In the genomic region with DNA sequence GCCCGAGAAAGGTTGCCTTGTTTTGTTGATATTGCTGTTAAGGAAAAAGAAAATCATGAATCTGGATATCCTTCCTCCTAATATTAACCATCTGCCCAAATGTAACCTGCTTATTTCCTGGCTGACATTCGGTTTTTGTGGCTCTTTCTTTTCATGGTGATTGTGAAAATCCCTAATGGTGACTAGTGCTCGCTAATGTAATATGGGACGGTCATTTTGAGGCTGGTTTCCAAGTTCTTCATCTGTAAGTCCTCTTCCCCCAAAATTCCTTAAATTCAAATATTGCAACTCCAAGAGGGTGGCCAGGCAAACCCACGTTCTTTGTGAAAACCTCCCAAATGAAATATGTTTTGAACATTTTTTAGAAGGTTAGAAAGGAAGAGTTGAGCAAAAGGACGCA, we compare ENCODE assay signal across 21 cellular contexts.
DNase-seq lines count a peak whose midpoint lies in the region; ATAC-seq, FAIRE-seq and TF ChIP-seq lines count a peak whose summit lies in the region.
"Had no signal": no experiment of that assay in that cellular context is flagged by ENCODE, and none has a peak within 500 bp of the region (broad histone marks: within the 10 kb centered on the region; RNA-seq: fewer than 3 reads in every experiment).

No MANE protein-coding gene starts in this region.

- CTCF ChIA-PET in SK-N-SH (lab: Yijun Ruan, JAX), result interaction anchor here (1.4 to 5.1 kb wide), 3 partner anchors 131 to 622 kb away, joined by 5 to 40 read pairs (median 6); no protein-coding TSS in a partner anchor
- CTCF ChIA-PET in activated CD4-positive, alpha-beta T cell treated with anti-CD3 and anti-CD28 coated beads for 36 hours (lab: Charles Lee), result no interaction called here

- DNase-seq in SK-N-SH, result no peak
- no peak for DNase-seq in astrocyte (ENCODE audit: low read depth)
- no peak for DNase-seq in activated T-cell treated with anti-CD3 and anti-CD28 coated beads, Interleukin-2, amount 50 U/mL, for 1 hour
- DNase-seq in activated CD4-positive, alpha-beta T cell treated with anti-CD3 and anti-CD28 coated beads for 36 hours, result no peak
- no peak for DNase-seq in left ventricle myocardium superior
- DNase-seq: Calu3; CD8-positive, alpha-beta T cell; DMS 273 treated with DMSO at 0.1 percent for 48 hours; DMS53; DND-41; GOT3; H7 had no signal

- no peak for TF ChIP-seq EP300 in SK-N-SH (IDR thresholded peaks at IDR 0.05; ENCODE audit: borderline replicate concordance in 1 of 2, low read depth in 1 of 2, low read length in 1 of 2)

- POLR2A ChIA-PET in SK-N-SH (lab: Yijun Ruan, JAX), result no interaction called here
- POLR2A ChIA-PET in activated CD4-positive, alpha-beta T cell treated with anti-CD3 and anti-CD28 coated beads for 36 hours (lab: Charles Lee), result no interaction called here

- ATAC-seq in SK-N-SH treated with all-trans-retinoic acid at 6 μM for 48 hours (no peak), left ventricle myocardium superior (no peak)
- no peak for ATAC-seq in activated CD4-positive, alpha-beta T cell treated with anti-CD3 and anti-CD28 coated beads for 36 hours
- ATAC-seq: A549; CD8-positive, alpha-beta T cell; HCT116; HepG2 had no signal

- WGBS in SK-N-SH (ENCODE audit: low lambda C conversion rate), result 90% methylated on average over 6 of the region's 6 CpGs

- H3K27me3 Mint-ChIP-seq in astrocyte (ENCODE audit: low read depth, unreplicated experiment), result no peaks in the 10 kb centered on the region
- peaks cover 8% of the 10 kb centered on the region for H3K27me3 Mint-ChIP-seq in nephron (ENCODE audit: low read depth)
- H3K27me3 Mint-ChIP-seq in activated CD4-positive, alpha-beta T cell treated with anti-CD3 and anti-CD28 coated beads for 36 hours, result peaks cover 22% of the 10 kb centered on the region

- H3K4me2 ChIP-seq in SK-N-SH (no peak overlapping the region), astrocyte (ENCODE audit: low read length) (no peak overlapping the region)
- H3K4me2 ChIP-seq: A549; BLaER1 treated with 17β-estradiol and CSF1 and Interleukin-3, amounts not matched to agents 10 nM and 100 nM had no signal

- H3K27ac Mint-ChIP-seq in astrocyte (ENCODE audit: unreplicated experiment) (peak overlapping the region; percentile 74), nephron (peak overlapping the region in 2 of 3 experiments; percentile 83 to 88)
- H3K27ac Mint-ChIP-seq in activated CD4-positive, alpha-beta T cell treated with anti-CD3 and anti-CD28 coated beads for 36 hours, result no peak overlapping the region
- H3K27ac Mint-ChIP-seq: CD8-positive, alpha-beta T cell had no signal

- H2AFZ ChIP-seq in SK-N-SH (ENCODE audit: low read depth), result peak overlapping the region; percentile 43; the same call in 1 of the 2 replicates
- no peak overlapping the region for H2AFZ ChIP-seq in astrocyte (ENCODE audit: low read depth, low read length)

- H4K20me1 ChIP-seq in SK-N-SH (ENCODE audit: insufficient read depth) (no peaks in the 10 kb centered on the region), astrocyte (ENCODE audit: insufficient read depth, low read length) (no peaks in the 10 kb centered on the region)
- H4K20me1 ChIP-seq: BLaER1 treated with 17β-estradiol and CSF1 and Interleukin-3, amounts not matched to agents 10 nM and 100 nM had no signal

- H3K9ac ChIP-seq in SK-N-SH (no peak overlapping the region), astrocyte (ENCODE audit: low read length) (no peak overlapping the region)
- H3K9ac ChIP-seq: BLaER1 treated with 17β-estradiol and CSF1 and Interleukin-3, amounts not matched to agents 10 nM and 100 nM had no signal

- no peak overlapping the region for H3K4me3 Mint-ChIP-seq in astrocyte (ENCODE audit: unreplicated experiment)
- no peak overlapping the region for H3K4me3 Mint-ChIP-seq in nephron
- H3K4me3 Mint-ChIP-seq in activated CD4-positive, alpha-beta T cell treated with anti-CD3 and anti-CD28 coated beads for 36 hours, result no peak overlapping the region
- H3K4me3 Mint-ChIP-seq: CD8-positive, alpha-beta T cell had no signal

- H3K36me3 ChIP-seq in SK-N-SH (replicated peaks in 1 of 2; ENCODE audit: control insufficient read depth in 1 of 2, insufficient read depth in 2 of 2, low read length in 1 of 2) (no peaks in the 10 kb centered on the region), astrocyte (ENCODE audit: insufficient read depth, low read length) (no peaks in the 10 kb centered on the region)
- H3K36me3 ChIP-seq: BLaER1 treated with 17β-estradiol and CSF1 and Interleukin-3, amounts not matched to agents 10 nM and 100 nM had no signal

- H3K9me3 ChIP-seq in SK-N-SH (no peaks in the 10 kb centered on the region), astrocyte (ENCODE audit: insufficient read depth, low read depth, low read length) (no peaks in the 10 kb centered on the region)
- H3K9me3 ChIP-seq: A549; BLaER1 treated with 17β-estradiol and CSF1 and Interleukin-3, amounts not matched to agents 10 nM and 100 nM had no signal

- no peak for TF ChIP-seq RAD21 in SK-N-SH (IDR thresholded peaks at IDR 0.05; ENCODE audit: low read length)

- no peak overlapping the region for H3K27ac ChIP-seq in SK-N-SH (ENCODE audit: low read depth in 2 of 2, low read length in 1 of 2)
- H3K27ac ChIP-seq in astrocyte (ENCODE audit: low read depth, low read length), result no peak overlapping the region
- H3K27ac ChIP-seq: 22Rv1; A549; BLaER1 treated with 17β-estradiol and CSF1 and Interleukin-3, amounts not matched to agents 10 nM and 100 nM had no signal

- H3K4me1 ChIP-seq in SK-N-SH (ENCODE audit: control insufficient read depth in 1 of 2, insufficient read depth in 2 of 2, low read depth in 1 of 2, low read length in 1 of 2) (peaks cover 3 to 19% of the 10 kb centered on the region in 2 experiments), astrocyte (ENCODE audit: insufficient read depth, low read length) (peaks cover 24% of the 10 kb centered on the region)
- H3K4me1 ChIP-seq: A549 had no signal

- peaks cover 41% of the 10 kb centered on the region for H3K4me1 Mint-ChIP-seq in astrocyte (ENCODE audit: low read depth, unreplicated experiment)
- peaks cover 47% of the 10 kb centered on the region for H3K4me1 Mint-ChIP-seq in nephron
- no peaks in the 10 kb centered on the region for H3K4me1 Mint-ChIP-seq in activated CD4-positive, alpha-beta T cell treated with anti-CD3 and anti-CD28 coated beads for 36 hours

- no peaks in the 10 kb centered on the region for H3K9me2 ChIP-seq in SK-N-SH

- H3K4me3 ChIP-seq in SK-N-SH (ENCODE audit: low read depth in 2 of 2, low read length in 1 of 2), result no peak overlapping the region
- H3K4me3 ChIP-seq in astrocyte (ENCODE audit: insufficient read depth, low read depth, low read length), result no peak overlapping the region
- H3K4me3 ChIP-seq: A549; BLaER1 treated with 17β-estradiol and CSF1 and Interleukin-3, amounts not matched to agents 10 nM and 100 nM had no signal

- intact Hi-C loops in activated CD4-positive, alpha-beta T cell treated with anti-CD3 and anti-CD28 coated beads for 36 hours (cut with DNase I, micrococcal nuclease), result no loop called here
- intact Hi-C loops in left ventricle myocardium superior (cut with micrococcal nuclease), result no loop called here

- H3K79me2 ChIP-seq in SK-N-SH (ENCODE audit: insufficient read depth) (no peaks in the 10 kb centered on the region), astrocyte (ENCODE audit: insufficient read depth, low read length) (no peaks in the 10 kb centered on the region)

- H3K9me3 Mint-ChIP-seq in astrocyte (ENCODE audit: unreplicated experiment) (peaks cover 7% of the 10 kb centered on the region), nephron (no peaks in the 10 kb centered on the region)
- no peaks in the 10 kb centered on the region for H3K9me3 Mint-ChIP-seq in activated CD4-positive, alpha-beta T cell treated with anti-CD3 and anti-CD28 coated beads for 36 hours (ENCODE audit: low read depth)
- H3K9me3 Mint-ChIP-seq: CD8-positive, alpha-beta T cell had no signal

- H3K36me3 Mint-ChIP-seq in astrocyte (ENCODE audit: low read depth, unreplicated experiment) (peaks cover 4% of the 10 kb centered on the region), nephron (ENCODE audit: low read depth) (no peaks in the 10 kb centered on the region)
- no peaks in the 10 kb centered on the region for H3K36me3 Mint-ChIP-seq in activated CD4-positive, alpha-beta T cell treated with anti-CD3 and anti-CD28 coated beads for 36 hours (ENCODE audit: low read depth)
- H3K36me3 Mint-ChIP-seq: CD8-positive, alpha-beta T cell had no signal

- H3K27me3 ChIP-seq in SK-N-SH (ENCODE audit: insufficient read depth), result no peaks in the 10 kb centered on the region
- H3K27me3 ChIP-seq in astrocyte (ENCODE audit: insufficient read depth, low read length), result no peaks in the 10 kb centered on the region
- H3K27me3 ChIP-seq: BLaER1 treated with 17β-estradiol and CSF1 and Interleukin-3, amounts not matched to agents 10 nM and 100 nM had no signal

- H3F3A ChIP-seq in SK-N-SH (replicated peaks; ENCODE audit: insufficient read depth), result peaks cover 10% of the 10 kb centered on the region

- no peak for TF ChIP-seq CTCF in SK-N-SH (IDR thresholded peaks at IDR 0.05)
- no peak for TF ChIP-seq CTCF in astrocyte (IDR thresholded peaks at IDR 0.05; ENCODE audit: insufficient read depth, low read depth, low read length)
- no peak for TF ChIP-seq CTCF in nephron (IDR thresholded peaks at IDR 0.05; ENCODE audit: unreplicated experiment in 3 of 3)

- FAIRE-seq in astrocyte (lab: Jason Lieb, UNC), result no peak
- FAIRE-seq: A549, G401.6, GM12891, HepG2 had no signal

TF ChIP-seq in SK-N-SH, 30 proteins besides CTCF, POLR2A, EP300 and RAD21 (continues in another document):
- TF ChIP-seq SMC3 (IDR thresholded peaks at IDR 0.05; ENCODE audit: low read depth, low read length) (no peak), CHD2 (IDR thresholded peaks at IDR 0.05; ENCODE audit: low read length, partially characterized antibody) (no peak), ELF1 (IDR thresholded peaks at IDR 0.05) (no peak)

TF ChIP-seq in SK-N-SH treated with all-trans-retinoic acid at 6 μM for 48 hours, 23 proteins besides CTCF, POLR2A, EP300 and RAD21 (continues in another document):
- TF ChIP-seq ZFP3 (CRISPR knock-in tag; IDR thresholded peaks at IDR 0.05) (no peak), TOX (CRISPR knock-in tag; IDR thresholded peaks at IDR 0.05; ENCODE audit: borderline replicate concordance) (no peak), ZFP30 (CRISPR knock-in tag; IDR thresholded peaks at IDR 0.05) (no peak), TCF4 (CRISPR knock-in tag; IDR thresholded peaks at IDR 0.05; ENCODE audit: borderline replicate concordance) (no peak), ARNTL (CRISPR knock-in tag; IDR thresholded peaks at IDR 0.05; ENCODE audit: borderline replicate concordance, low read depth) (no peak), ESRRG (CRISPR knock-in tag; IDR thresholded peaks at IDR 0.05) (no peak), RARB (CRISPR knock-in tag; IDR thresholded peaks at IDR 0.05) (no peak), ZC3H10 (CRISPR knock-in tag; IDR thresholded peaks at IDR 0.05) (no peak), ZNF8 (CRISPR knock-in tag; IDR thresholded peaks at IDR 0.05) (no peak), ZNF565 (CRISPR knock-in tag; conservative IDR thresholded peaks at IDR 0.05; ENCODE audit: low read depth) (no peak), PPARA (CRISPR knock-in tag; IDR thresholded peaks at IDR 0.05; ENCODE audit: borderline replicate concordance) (no peak), ISL1 (CRISPR knock-in tag; IDR thresholded peaks at IDR 0.05) (no peak)
